Comparison of ENCODE assay signal across 10 cellular contexts in the genomic region with DNA sequence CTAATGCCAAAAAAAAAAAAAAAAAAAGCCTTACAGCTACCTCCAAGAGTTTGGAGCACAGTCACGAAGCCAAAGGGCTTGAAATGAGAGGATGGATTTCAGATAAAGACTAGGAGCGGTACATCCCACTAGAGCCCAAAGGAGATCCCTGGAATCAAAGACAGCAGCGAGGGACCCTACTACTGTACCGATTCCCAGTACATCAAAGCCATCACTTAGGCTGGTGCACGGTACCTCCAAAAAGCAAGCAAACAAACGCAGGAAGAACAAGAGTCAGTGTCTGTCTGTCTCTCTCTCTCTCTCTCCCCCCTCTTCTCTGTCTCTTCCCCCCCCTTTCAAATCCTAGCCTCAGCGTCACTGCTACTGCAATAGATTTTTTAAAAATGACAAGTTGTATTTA. TPM values are rescaled to one million over a fixed set of nuclear protein-coding genes. Genes with fewer than 3 reads are reported as not detected.
DNase-seq lines count a peak whose midpoint lies in the region; ATAC-seq and TF ChIP-seq lines count a peak whose summit lies in the region.
"Had no signal": no experiment of that assay in that cellular context is flagged by ENCODE, and none has a peak within 500 bp of the region (broad histone marks: within the 10 kb centered on the region; RNA-seq: fewer than 3 reads in every experiment).

No MANE protein-coding gene starts in this region.

- H3K4me3 ChIP-seq in HEK293 (ENCODE audit: low read depth, low read length) (no peak overlapping the region), iPS-18a (ENCODE audit: low read length) (peak overlapping the region; percentile 18), skeletal muscle cell (ENCODE audit: low read depth, low read length) (peak overlapping the region; percentile 66)
- H3K4me3 ChIP-seq in CD8-positive, alpha-beta T cell (ENCODE audit: low read depth, low read length): no peak overlapping the region

- H3K9me3 ChIP-seq in HEK293 (ENCODE audit: control insufficient read depth, insufficient read depth, low read depth, low read length) (no peaks in the 10 kb centered on the region), iPS-18a (ENCODE audit: control insufficient read depth, low read depth, low read length) (no peaks in the 10 kb centered on the region)
- H3K9me3 ChIP-seq in CD8-positive, alpha-beta T cell (ENCODE audit: low read length): no peaks in the 10 kb centered on the region

- H3K27me3 Mint-ChIP-seq in CD8-positive, alpha-beta T cell (ENCODE audit: low read depth): peaks cover 64% of the 10 kb centered on the region

- intact Hi-C loops in CD8-positive, alpha-beta T cell (cut with DNase I, micrococcal nuclease): no loop called here

- H3K9me3 Mint-ChIP-seq in CD8-positive, alpha-beta T cell: no peaks in the 10 kb centered on the region

- peaks cover 30% of the 10 kb centered on the region for H3K4me1 ChIP-seq in HEK293 (ENCODE audit: control insufficient read depth, insufficient read depth, low read length)
- H3K4me1 ChIP-seq in iPS-18a (ENCODE audit: control insufficient read depth, low read depth, low read length): peaks cover 60% of the 10 kb centered on the region
- H3K4me1 ChIP-seq in CD8-positive, alpha-beta T cell (ENCODE audit: insufficient read depth, low read length): no peaks in the 10 kb centered on the region

- H3K27ac ChIP-seq in HEK293 (ENCODE audit: extremely low read depth, low read depth, low read length) (no peak overlapping the region), VCaP (peak overlapping the region; percentile 97), iPS-18a (ENCODE audit: low read length) (no peak overlapping the region)
- no peak overlapping the region for H3K27ac ChIP-seq in CD8-positive, alpha-beta T cell (ENCODE audit: low read depth, low read length)

- H3K9ac ChIP-seq in iPS-18a (ENCODE audit: low read length): no peak overlapping the region

- H3K4me3 Mint-ChIP-seq in CD8-positive, alpha-beta T cell: no peak overlapping the region

- H3K4me1 Mint-ChIP-seq in CD8-positive, alpha-beta T cell (ENCODE audit: low read depth): peaks cover 20% of the 10 kb centered on the region

- H3K27me3 ChIP-seq in iPS-18a (ENCODE audit: control insufficient read depth, insufficient read depth, low read length): peaks cover 87% of the 10 kb centered on the region
- H3K27me3 ChIP-seq in CD8-positive, alpha-beta T cell (ENCODE audit: insufficient read depth, low read length): peaks cover 17% of the 10 kb centered on the region

- CTCF ChIA-PET in HEK293 (lab: Yijun Ruan, JAX): interaction anchor here (0.8 to 1.5 kb wide), 2 partner anchors 35 to 124 kb away, joined by 4 to 7 read pairs; no protein-coding TSS in a partner anchor
- CTCF ChIA-PET in CD8-positive, alpha-beta T cell (lab: Charles Lee): no interaction called here

- DNase-seq in skeletal muscle cell (ENCODE audit: low read depth) (no peak), omental fat pad (ENCODE audit: low spot score) (no peak)
- DNase-seq in CD8-positive, alpha-beta T cell: no peak
- DNase-seq: NCI-H1048, nucleus accumbens had no signal

- POLR2A ChIA-PET in HEK293 (lab: Yijun Ruan, JAX): interaction anchor here (0.7 kb wide), 2 partner anchors 233 to 471 kb away, joined by 3 to 5 read pairs; no protein-coding TSS in a partner anchor
- POLR2A ChIA-PET in CD8-positive, alpha-beta T cell (lab: Charles Lee): no interaction called here

- no peaks in the 10 kb centered on the region for H3K36me3 ChIP-seq in HEK293 (ENCODE audit: control insufficient read depth in 2 of 2, insufficient read depth in 1 of 2, low read length in 2 of 2)
- H3K36me3 ChIP-seq in iPS-18a (ENCODE audit: control insufficient read depth, low read depth, low read length): no peaks in the 10 kb centered on the region
- no peaks in the 10 kb centered on the region for H3K36me3 ChIP-seq in CD8-positive, alpha-beta T cell (ENCODE audit: insufficient read depth, low read length)

- no peak for TF ChIP-seq CTCF in HEK293 (tag by site-specific recombination; IDR thresholded peaks at IDR 0.05)
- TF ChIP-seq CTCF in VCaP (conservative IDR thresholded peaks at IDR 0.05): no peak
- TF ChIP-seq CTCF in CD8-positive, alpha-beta T cell (IDR thresholded peaks at IDR 0.05): no peak
- TF ChIP-seq CTCF in omental fat pad (IDR thresholded peaks at IDR 0.05): no peak

- H3K27ac Mint-ChIP-seq in CD8-positive, alpha-beta T cell: no peak overlapping the region

- no peak for ATAC-seq in GM21390 (IDR thresholded peaks at IDR 0.05; ENCODE audit: unreplicated experiment)
- no peak for ATAC-seq in CD8-positive, alpha-beta T cell
- ATAC-seq in omental fat pad (ENCODE audit: low FRiP score): no peak
- no peak for ATAC-seq in HG03039 (IDR thresholded peaks at IDR 0.05; ENCODE audit: unreplicated experiment)

- no peaks in the 10 kb centered on the region for H3K36me3 Mint-ChIP-seq in CD8-positive, alpha-beta T cell

TF ChIP-seq in HEK293, 187 proteins besides CTCF, POLR2A, EP300 and RAD21 (continues in another document):
- no peak for TF ChIP-seq ZFP41 (tag by site-specific recombination; IDR thresholded peaks at IDR 0.05; ENCODE audit: borderline replicate concordance)
- TF ChIP-seq ZNF777 (tag by site-specific recombination; IDR thresholded peaks at IDR 0.05; ENCODE audit: borderline replicate concordance): no peak
- TF ChIP-seq, protein P1, sequence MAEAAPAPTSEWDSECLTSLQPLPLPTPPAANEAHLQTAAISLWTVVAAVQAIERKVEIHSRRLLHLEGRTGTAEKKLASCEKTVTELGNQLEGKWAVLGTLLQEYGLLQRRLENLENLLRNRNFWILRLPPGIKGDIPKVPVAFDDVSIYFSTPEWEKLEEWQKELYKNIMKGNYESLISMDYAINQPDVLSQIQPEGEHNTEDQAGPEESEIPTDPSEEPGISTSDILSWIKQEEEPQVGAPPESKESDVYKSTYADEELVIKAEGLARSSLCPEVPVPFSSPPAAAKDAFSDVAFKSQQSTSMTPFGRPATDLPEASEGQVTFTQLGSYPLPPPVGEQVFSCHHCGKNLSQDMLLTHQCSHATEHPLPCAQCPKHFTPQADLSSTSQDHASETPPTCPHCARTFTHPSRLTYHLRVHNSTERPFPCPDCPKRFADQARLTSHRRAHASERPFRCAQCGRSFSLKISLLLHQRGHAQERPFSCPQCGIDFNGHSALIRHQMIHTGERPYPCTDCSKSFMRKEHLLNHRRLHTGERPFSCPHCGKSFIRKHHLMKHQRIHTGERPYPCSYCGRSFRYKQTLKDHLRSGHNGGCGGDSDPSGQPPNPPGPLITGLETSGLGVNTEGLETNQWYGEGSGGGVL (tag by site-specific recombination; IDR thresholded peaks at IDR 0.05): peak; percentile 83
- TF ChIP-seq ZNF214 (tag by site-specific recombination; IDR thresholded peaks at IDR 0.05; ENCODE audit: borderline replicate concordance): no peak
- TF ChIP-seq, protein P2, sequence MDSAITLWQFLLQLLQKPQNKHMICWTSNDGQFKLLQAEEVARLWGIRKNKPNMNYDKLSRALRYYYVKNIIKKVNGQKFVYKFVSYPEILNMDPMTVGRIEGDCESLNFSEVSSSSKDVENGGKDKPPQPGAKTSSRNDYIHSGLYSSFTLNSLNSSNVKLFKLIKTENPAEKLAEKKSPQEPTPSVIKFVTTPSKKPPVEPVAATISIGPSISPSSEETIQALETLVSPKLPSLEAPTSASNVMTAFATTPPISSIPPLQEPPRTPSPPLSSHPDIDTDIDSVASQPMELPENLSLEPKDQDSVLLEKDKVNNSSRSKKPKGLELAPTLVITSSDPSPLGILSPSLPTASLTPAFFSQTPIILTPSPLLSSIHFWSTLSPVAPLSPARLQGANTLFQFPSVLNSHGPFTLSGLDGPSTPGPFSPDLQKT (IDR thresholded peaks at IDR 0.05; ENCODE audit: borderline replicate concordance, low read depth, low read length): no peak
- TF ChIP-seq BCL11A (tag by site-specific recombination; IDR thresholded peaks at IDR 0.05; ENCODE audit: low read depth): no peak
- TF ChIP-seq, protein P3, sequence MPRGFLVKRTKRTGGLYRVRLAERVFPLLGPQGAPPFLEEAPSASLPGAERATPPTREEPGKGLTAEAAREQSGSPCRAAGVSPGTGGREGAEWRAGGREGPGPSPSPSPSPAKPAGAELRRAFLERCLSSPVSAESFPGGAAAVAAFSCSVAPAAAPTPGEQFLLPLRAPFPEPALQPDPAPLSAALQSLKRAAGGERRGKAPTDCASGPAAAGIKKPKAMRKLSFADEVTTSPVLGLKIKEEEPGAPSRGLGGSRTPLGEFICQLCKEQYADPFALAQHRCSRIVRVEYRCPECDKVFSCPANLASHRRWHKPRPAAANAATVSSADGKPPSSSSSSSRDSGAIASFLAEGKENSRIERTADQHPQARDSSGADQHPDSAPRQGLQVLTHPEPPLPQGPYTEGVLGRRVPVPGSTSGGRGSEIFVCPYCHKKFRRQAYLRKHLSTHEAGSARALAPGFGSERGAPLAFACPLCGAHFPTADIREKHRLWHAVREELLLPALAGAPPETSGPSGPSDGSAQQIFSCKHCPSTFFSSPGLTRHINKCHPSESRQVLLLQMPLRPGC (tag by site-specific recombination; IDR thresholded peaks at IDR 0.05): no peak
- TF ChIP-seq ZFHX2 (tag by site-specific recombination; conservative IDR thresholded peaks at IDR 0.05): no peak
- TF ChIP-seq ZNF404 (tag by site-specific recombination; IDR thresholded peaks at IDR 0.05): no peak
- TF ChIP-seq ZNF596 (tag by site-specific recombination; IDR thresholded peaks at IDR 0.05): 0 out of 2 replicates have a peak, but pooled peaks have one; percentile 31
- no peak for TF ChIP-seq KLF10 (tag by site-specific recombination; IDR thresholded peaks at IDR 0.05)
- no peak for TF ChIP-seq ZEB2 (tag by site-specific recombination; IDR thresholded peaks at IDR 0.05)
- TF ChIP-seq ZNF426 (tag by site-specific recombination; IDR thresholded peaks at IDR 0.05): no peak
- no peak for TF ChIP-seq ZSCAN23 (tag by site-specific recombination; IDR thresholded peaks at IDR 0.05)
- 0 out of 2 replicates have a peak, but pooled peaks have one; percentile 23 for TF ChIP-seq ZBTB17 (tag by site-specific recombination; IDR thresholded peaks at IDR 0.05)
- TF ChIP-seq ZXDB (tag by site-specific recombination; IDR thresholded peaks at IDR 0.05): no peak

RNA-seq across cellular contexts. Expression of a gene that starts 12.3 kb away (rescaled TPM):
- total RNA-seq in CD8-positive, alpha-beta T cell: under 1 TPM; 0.22 to 0.33 TPM
- total RNA-seq in omental fat pad: 10 to 100 TPM; 11.8 to 35.2 (median 13.7) TPM

Comparison
In these comparisons a context has a peak if more than half of its experiments do, and no peak if none do; other contexts are left out.
1. H3K4me3 ChIP-seq: peak in iPS-18a (single experiment) and skeletal muscle cell (single experiment); none in HEK293 (single experiment) and CD8-positive, alpha-beta T cell (single experiment).
2. RNA of a gene that starts 12.3 kb away (total RNA-seq): 11.8 to 35.2 TPM in omental fat pad; 0.22 to 0.33 TPM in CD8-positive, alpha-beta T cell; every median in the first group is over 4 times any median in the second.